ENCODE assay signal across 14 cellular contexts in the genomic region with DNA sequence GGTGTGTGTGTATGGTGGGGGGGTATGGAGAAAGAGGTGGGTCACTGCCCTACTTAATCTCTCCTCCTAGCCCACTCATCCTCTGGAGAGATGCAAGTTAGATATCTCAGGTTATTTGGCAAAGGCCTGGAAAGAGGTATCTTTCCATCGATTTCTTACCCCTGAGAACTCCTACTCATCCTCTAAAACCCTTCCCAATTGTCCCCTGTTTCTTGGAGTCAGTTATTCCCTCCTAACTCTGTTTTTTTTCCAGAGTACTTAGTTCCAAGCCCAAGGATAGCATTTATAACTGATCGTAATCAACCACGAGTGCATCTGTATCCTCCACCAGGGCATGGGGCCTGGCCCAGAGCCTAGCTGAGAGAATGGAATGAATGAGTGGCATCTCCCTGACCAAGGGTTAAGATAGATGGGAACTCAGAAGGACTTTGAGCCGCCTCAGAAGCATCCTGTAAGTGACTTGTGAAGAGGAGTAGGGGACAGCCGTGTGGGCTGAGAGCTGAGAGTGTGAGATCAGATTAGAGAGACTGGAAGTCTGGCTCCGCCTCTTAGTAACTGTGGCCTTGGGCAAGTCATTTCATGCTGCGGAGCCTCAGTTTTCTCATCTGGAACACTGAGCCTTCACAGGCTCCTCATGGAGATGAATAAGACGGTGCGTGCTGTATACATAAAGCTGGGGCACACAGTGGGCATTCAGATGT. TPM values are rescaled to one million over a fixed set of nuclear protein-coding genes. Genes with fewer than 3 reads are reported as not detected.
DNase-seq lines count a peak whose midpoint lies in the region; ATAC-seq, FAIRE-seq and TF ChIP-seq lines count a peak whose summit lies in the region.
"Had no signal": no experiment of that assay in that cellular context is flagged by ENCODE, and none has a peak within 500 bp of the region (broad histone marks: within the 10 kb centered on the region; RNA-seq: fewer than 3 reads in every experiment).

No MANE protein-coding gene starts in this region.

- H3K36me3 ChIP-seq in KOPT-K1 (ENCODE audit: insufficient read depth, low read length) = peaks cover 22% of the 10 kb centered on the region
- no peaks in the 10 kb centered on the region for H3K36me3 ChIP-seq in pancreas
- H3K36me3 ChIP-seq: BLaER1 treated with 17β-estradiol and CSF1 and Interleukin-3, amounts not matched to agents 10 nM and 100 nM; HAP-1 had no signal

- no peaks in the 10 kb centered on the region for H3K9me3 Mint-ChIP-seq in activated naive CD4-positive, alpha-beta T cell treated with anti-CD3 and anti-CD28 coated beads, Interleukin-2, amount 10 ng/mL, durations not matched to agents 7 days and 5 days

- FAIRE-seq in pancreas (lab: Jason Lieb, UNC) = no peak
- FAIRE-seq: kidney had no signal

- H3K4me1 ChIP-seq in pancreas = peaks cover 0 to 5% (median 0%) of the 10 kb centered on the region in 3 donors
- H3K4me1 ChIP-seq: HAP-1 had no signal

- DNase-seq in activated CD4-positive, alpha-beta T cell treated with anti-CD3 and anti-CD28 coated beads for 48 hours = peak; percentile 84
- DNase-seq in activated naive CD4-positive, alpha-beta T cell treated with anti-CD3 and anti-CD28 coated beads, Interleukin-2, amount 10 ng/mL, durations not matched to agents 7 days and 5 days = peak; percentile 72
- DNase-seq in stimulated activated CD4-positive, alpha-beta T cell treated with anti-CD3 and anti-CD28 coated beads, Interleukin-1b, Interleukin-23, amount 100 ng/mL, for 48 hours = peak; percentile 85
- DNase-seq in pancreas (no peak), putamen (ENCODE audit: low spot score) (no peak)
- DNase-seq: glutamatergic neuron, kidney, NCI-H2171 treated with DMSO at 0.1 percent for 48 hours, substantia nigra had no signal

- H3K36me3 Mint-ChIP-seq in activated naive CD4-positive, alpha-beta T cell treated with anti-CD3 and anti-CD28 coated beads, Interleukin-2, amount 10 ng/mL, durations not matched to agents 7 days and 5 days = peaks cover 71% of the 10 kb centered on the region

- H3K27me3 Mint-ChIP-seq in activated naive CD4-positive, alpha-beta T cell treated with anti-CD3 and anti-CD28 coated beads, Interleukin-2, amount 10 ng/mL, durations not matched to agents 7 days and 5 days = no peaks in the 10 kb centered on the region

- intact Hi-C loops in pancreas (cut with DNase I) = no loop called here

- H3K27ac ChIP-seq in KOPT-K1 (ENCODE audit: low read depth, low read length, poor library complexity, severe bottlenecking) = peak overlapping the region; percentile 73
- no peak overlapping the region for H3K27ac ChIP-seq in pancreas
- H3K27ac ChIP-seq: BLaER1 treated with 17β-estradiol and CSF1 and Interleukin-3, amounts not matched to agents 10 nM and 100 nM had no signal

- no peaks in the 10 kb centered on the region for H3K27me3 ChIP-seq in pancreas

- peaks cover 94% of the 10 kb centered on the region for H3K4me1 Mint-ChIP-seq in activated naive CD4-positive, alpha-beta T cell treated with anti-CD3 and anti-CD28 coated beads, Interleukin-2, amount 10 ng/mL, durations not matched to agents 7 days and 5 days

- H3K9me3 ChIP-seq in KOPT-K1 (ENCODE audit: insufficient read depth, low read length, poor library complexity, severe bottlenecking) (no peaks in the 10 kb centered on the region), pancreas (no peaks in the 10 kb centered on the region)
- H3K9me3 ChIP-seq: BLaER1 treated with 17β-estradiol and CSF1 and Interleukin-3, amounts not matched to agents 10 nM and 100 nM; HAP-1 had no signal

- H3K27ac Mint-ChIP-seq in activated naive CD4-positive, alpha-beta T cell treated with anti-CD3 and anti-CD28 coated beads, Interleukin-2, amount 10 ng/mL, durations not matched to agents 7 days and 5 days = peak overlapping the region; percentile 97

- H3K4me3 Mint-ChIP-seq in activated naive CD4-positive, alpha-beta T cell treated with anti-CD3 and anti-CD28 coated beads, Interleukin-2, amount 10 ng/mL, durations not matched to agents 7 days and 5 days = peak overlapping the region; percentile 71

- H3K4me3 ChIP-seq in pancreas = no peak overlapping the region
- H3K4me3 ChIP-seq: BLaER1 treated with 17β-estradiol and CSF1 and Interleukin-3, amounts not matched to agents 10 nM and 100 nM; HAP-1 had no signal

- TF ChIP-seq CTCF in pancreas (IDR thresholded peaks at IDR 0.05) = no peak

- 88% methylated on average over 9 of the region's 9 CpGs for WGBS in pancreas, 2 donors

- CTCF ChIA-PET in activated naive CD4-positive, alpha-beta T cell treated with anti-CD3 and anti-CD28 coated beads, Interleukin-2, amount 10 ng/mL, durations not matched to agents 7 days and 5 days (lab: Charles Lee) = interaction anchor here (0.8 to 1.8 kb wide), 3 partner anchors 11 to 54 kb away, joined by 3 to 6 read pairs (median 6); no protein-coding TSS in a partner anchor

- ATAC-seq in GM18498 (IDR thresholded peaks at IDR 0.05; ENCODE audit: unreplicated experiment) = no peak
- no peak for ATAC-seq in pancreas
- ATAC-seq in HG03469 (IDR thresholded peaks at IDR 0.05; ENCODE audit: unreplicated experiment) = no peak

RNA-seq across cellular contexts. Expression of a gene that starts 16.2 kb away (rescaled TPM):
- total RNA-seq in pancreas = 1 to 10 TPM in 4 of 6 donors, under 1 TPM in 2; 0.23 to 2.3 (median 1.2) TPM
- polyA plus RNA-seq in pancreas = under 1 TPM; 0.65 to 0.96 TPM

RNA-seq across cellular contexts. Expression of a gene that starts 35.8 kb away (rescaled TPM):
- 10 to 100 TPM in 2 of 6 donors, 1 to 10 TPM in 4; 2.0 to 25.3 (median 4.5) TPM for total RNA-seq in pancreas
- 1 to 10 TPM; 5.8 to 7.7 TPM for polyA plus RNA-seq in pancreas

Comparison
In these comparisons a context has a peak if more than half of its experiments do, and no peak if none do; other contexts are left out.
1. DNase-seq: peak in activated CD4-positive, alpha-beta T cell treated with anti-CD3 and anti-CD28 coated beads for 48 hours (single experiment), activated naive CD4-positive, alpha-beta T cell treated with anti-CD3 and anti-CD28 coated beads, Interleukin-2, amount 10 ng/mL, durations not matched to agents 7 days and 5 days (single experiment) and stimulated activated CD4-positive, alpha-beta T cell treated with anti-CD3 and anti-CD28 coated beads, Interleukin-1b, Interleukin-23, amount 100 ng/mL, for 48 hours (single experiment); none in pancreas (0 of 6) and putamen (single experiment).